10 cellular contexts compared by ENCODE assay signal in the genomic region with DNA sequence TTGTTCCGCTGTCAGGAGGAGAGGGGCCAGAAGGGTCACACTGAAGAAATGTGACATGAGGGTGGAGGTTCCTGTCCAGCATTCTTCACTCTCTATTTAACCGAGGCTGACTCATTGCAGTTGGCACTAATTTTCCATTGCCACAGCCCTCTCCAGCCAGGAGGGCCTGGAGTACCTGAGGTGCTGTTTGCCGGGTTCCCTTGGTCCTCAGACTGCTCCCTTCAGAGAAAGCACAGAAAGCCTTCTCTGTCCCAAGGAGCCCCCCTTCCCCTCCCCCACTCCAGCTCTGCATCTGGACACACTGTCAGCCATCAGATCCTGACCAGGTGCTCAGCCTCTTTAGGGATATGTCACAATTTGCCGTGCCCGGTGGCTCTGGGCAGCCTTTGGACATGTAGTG. TPM values are rescaled to one million over a fixed set of nuclear protein-coding genes. Genes with fewer than 3 reads are reported as not detected.
DNase-seq lines count a peak whose midpoint lies in the region; ATAC-seq, FAIRE-seq and TF ChIP-seq lines count a peak whose summit lies in the region.
"Had no signal": no experiment of that assay in that cellular context is flagged by ENCODE, and none has a peak within 500 bp of the region (broad histone marks: within the 10 kb centered on the region; RNA-seq: fewer than 3 reads in every experiment).

No MANE protein-coding gene starts in this region.

- no peak overlapping the region for H3K4me3 ChIP-seq in Panc1 (ENCODE audit: low read depth in 2 of 2, low read length in 2 of 2)
- no peak overlapping the region for H3K4me3 ChIP-seq in esophagus (ENCODE audit: low read depth in 1 of 2, low read length in 2 of 2)
- no peak overlapping the region for H3K4me3 ChIP-seq in mesenchymal stem cell (ENCODE audit: insufficient read depth in 1 of 2, low read depth in 1 of 2, low read length in 2 of 2)
- no peak overlapping the region for H3K4me3 ChIP-seq in transverse colon

- H3K27me3 ChIP-seq in Panc1 (ENCODE audit: control insufficient read depth, insufficient read depth, low read length): no peaks in the 10 kb centered on the region
- no peaks in the 10 kb centered on the region for H3K27me3 ChIP-seq in esophagus (ENCODE audit: control insufficient read depth in 1 of 2, insufficient read depth in 2 of 2, low read length in 2 of 2)
- no peaks in the 10 kb centered on the region for H3K27me3 ChIP-seq in mesenchymal stem cell (ENCODE audit: control insufficient read depth in 1 of 2, insufficient read depth in 1 of 2, low read length in 2 of 2)
- H3K27me3 ChIP-seq in transverse colon: no peaks in the 10 kb centered on the region

- H2AFZ ChIP-seq in mesenchymal stem cell (ENCODE audit: low read depth, low read length): no peak overlapping the region

- H3K23ac ChIP-seq in mesenchymal stem cell (ENCODE audit: low read length in 2 of 2): no peak overlapping the region

- H3K36me3 ChIP-seq in Panc1 (ENCODE audit: control insufficient read depth, insufficient read depth, low read length) (peaks cover 2% of the 10 kb centered on the region; the same call in 1 of the 2 replicates), esophagus (ENCODE audit: control insufficient read depth in 2 of 2, insufficient read depth in 2 of 2, low read length in 1 of 2) (peaks cover 0 to 3% of the 10 kb centered on the region in 2 donors), mesenchymal stem cell (ENCODE audit: control insufficient read depth in 1 of 2, insufficient read depth in 2 of 2, low read depth in 1 of 2, low read length in 2 of 2) (peaks cover 18 to 50% of the 10 kb centered on the region in 2 experiments), transverse colon (peaks cover 0 to 9% (median 2%) of the 10 kb centered on the region in 4 donors)

- no peak overlapping the region for H4K91ac ChIP-seq in mesenchymal stem cell (ENCODE audit: low read length)

- H3K9me3 ChIP-seq in Panc1 (ENCODE audit: control insufficient read depth, insufficient read depth, low read depth, low read length) (no peaks in the 10 kb centered on the region), esophagus (ENCODE audit: control insufficient read depth in 2 of 2, insufficient read depth in 1 of 2, low read depth in 1 of 2, low read length in 1 of 2) (no peaks in the 10 kb centered on the region), mesenchymal stem cell (ENCODE audit: control insufficient read depth, low read length) (no peaks in the 10 kb centered on the region), transverse colon (no peaks in the 10 kb centered on the region)

- H2BK5ac ChIP-seq in mesenchymal stem cell (ENCODE audit: low read depth, low read length, poor library complexity, severe bottlenecking): no peak overlapping the region

- peak; percentile 27 for ATAC-seq in Panc1
- ATAC-seq in HG02938 (IDR thresholded peaks at IDR 0.05; ENCODE audit: unreplicated experiment): no peak

- in situ Hi-C loops in Panc1 (cut with HindIII; ENCODE audit: low pct_unique_long_range_greater_than_20kb, low sequenced_read_pairs) (no loop called here), transverse colon (cut with MboI; ENCODE audit: low pct_ligation_motif_present in 1 of 4, low pct_unique_long_range_greater_than_20kb in 1 of 4, low sequenced_read_pairs in 3 of 4) (no loop called here)

- intact Hi-C loops in Panc1 (cut with micrococcal nuclease; ENCODE audit: unreplicated experiment): no loop called here
- intact Hi-C loops in transverse colon (cut with DNase I; ENCODE audit: low total_unique reads): loop anchor here (2.0 kb wide), 1 partner anchor 73 kb away; no protein-coding TSS in a partner anchor

- H2BK12ac ChIP-seq in mesenchymal stem cell (ENCODE audit: low read length in 2 of 2): no peak overlapping the region

- no peak overlapping the region for H3K4ac ChIP-seq in mesenchymal stem cell (ENCODE audit: low read depth in 1 of 2, low read length in 2 of 2)

- no peak overlapping the region for H3K4me2 ChIP-seq in mesenchymal stem cell (ENCODE audit: low read length, poor library complexity, severe bottlenecking)

- POLR2A ChIA-PET in Panc1 (lab: Charles Lee): no interaction called here

- BruUV-seq in Panc1 (replicated peaks; lab: Mats Ljungman, UMichigan): no TSS peak

- peak overlapping the region; percentile 19 for H3K9ac ChIP-seq in mesenchymal stem cell (ENCODE audit: low read length)

- peak overlapping the region; percentile 93 for H3K27ac ChIP-seq in Panc1 (ENCODE audit: low read length)
- H3K27ac ChIP-seq in esophagus (ENCODE audit: low read depth in 2 of 2, low read length in 1 of 2): peak overlapping the region; percentile 70 to 71
- no peak overlapping the region for H3K27ac ChIP-seq in mesenchymal stem cell (ENCODE audit: low read length, poor library complexity, severe bottlenecking)
- H3K27ac ChIP-seq in transverse colon: peak overlapping the region; percentile 81 to 87 (median 86)

- H2AK5ac ChIP-seq in mesenchymal stem cell (ENCODE audit: low read length, severe bottlenecking): no peak overlapping the region

- H4K8ac ChIP-seq in mesenchymal stem cell (ENCODE audit: low read length): peak overlapping the region; percentile 14

- WGBS in esophagus, 2 donors: 64% methylated on average over 4 to 5 of the region's 5 CpGs
- 83% methylated on average over 5 of the region's 5 CpGs for WGBS in mesenchymal stem cell
- 72% methylated on average over 4 of the region's 5 CpGs; no CpG with 5 or more reads in 1 of the 2 donors for WGBS in transverse colon (ENCODE audit: low coverage in 1 of 2), 2 donors

- H3K18ac ChIP-seq in mesenchymal stem cell (ENCODE audit: low read depth in 1 of 2, low read length in 2 of 2): no peak overlapping the region

- H3K14ac ChIP-seq in mesenchymal stem cell (ENCODE audit: low read length in 2 of 2): no peak overlapping the region

- H3K4me1 ChIP-seq in Panc1 (ENCODE audit: control insufficient read depth, insufficient read depth, low read length) (peaks cover 92% of the 10 kb centered on the region), esophagus (ENCODE audit: control insufficient read depth in 2 of 2, insufficient read depth in 2 of 2, low read length in 1 of 2) (peaks cover 4 to 10% of the 10 kb centered on the region in 2 donors), mesenchymal stem cell (ENCODE audit: control insufficient read depth, insufficient read depth, low read depth, low read length) (peaks cover 16% of the 10 kb centered on the region), transverse colon (peaks cover 14 to 52% (median 42%) of the 10 kb centered on the region in 4 donors)

- no peak overlapping the region for H2BK120ac ChIP-seq in mesenchymal stem cell (ENCODE audit: low read depth, low read length)

- TF ChIP-seq POLR2A in transverse colon (IDR thresholded peaks at IDR 0.05): no peak

- peaks cover 17% of the 10 kb centered on the region for H3K79me1 ChIP-seq in mesenchymal stem cell (replicated peaks; ENCODE audit: low read length, poor library complexity, severe bottlenecking)

- DNase-seq in Panc1 (ENCODE audit: low read depth, low spot score): peak; percentile 68
- no peak for DNase-seq in mesenchymal stem cell
- no peak for DNase-seq in transverse colon
- DNase-seq in GM19239 (ENCODE audit: insufficient read length, low spot score): no peak
- DNase-seq in stimulated activated CD4-positive, alpha-beta T cell treated with anti-CD3 and anti-CD28 coated beads, Interleukin-15, amount 100 ng/mL, for 24 hours: no peak
- DNase-seq: endodermal cell, NCI-H1436 had no signal

- FAIRE-seq in GM19239 (lab: Jason Lieb, UNC): no peak
- FAIRE-seq: islet of Langerhans had no signal

- H2BK15ac ChIP-seq in mesenchymal stem cell (ENCODE audit: low read depth, poor library complexity, severe bottlenecking): no peak overlapping the region

- CTCF ChIA-PET in Panc1 (lab: Charles Lee): interaction anchor here (0.7 kb wide), 1 partner anchor 11 kb away, joined by 3 read pairs; no protein-coding TSS in a partner anchor

- no peak for TF ChIP-seq CTCF in Panc1 (IDR thresholded peaks at IDR 0.05)
- no peak for TF ChIP-seq CTCF in transverse colon (IDR thresholded peaks at IDR 0.05)

- no peak for TF ChIP-seq EP300 in transverse colon (IDR thresholded peaks at IDR 0.05; ENCODE audit: low read depth)

RNA-seq across cellular contexts. Expression of gene C11orf91, which starts 3.1 kb away (rescaled TPM):
- total RNA-seq in Panc1 (2021; ENCODE audit: unreplicated experiment) (1.3 TPM), transverse colon (not detected)
- not detected for polyA plus RNA-seq in Panc1 (2012; ENCODE audit: insufficient read length)
- polyA plus RNA-seq in esophagus: under 1 TPM; 0.21 to 0.51 TPM
- polyA plus RNA-seq in mesenchymal stem cell (2013, experiment 1 of 2): not detected
- 0.07 TPM for polyA plus RNA-seq in mesenchymal stem cell (2013, experiment 2 of 2)

RNA-seq across cellular contexts. Expression of gene CD59, which starts 32.5 kb away (rescaled TPM):
- total RNA-seq in Panc1 (2021; ENCODE audit: unreplicated experiment) (736 TPM), transverse colon (100 to 1,000 TPM in 3 of 4 donors, 10 to 100 TPM in 1; 64.7 to 213 (median 170) TPM)
- 456 TPM for polyA plus RNA-seq in Panc1 (2012; ENCODE audit: insufficient read length)
- polyA plus RNA-seq in esophagus: 100 to 1,000 TPM; 328 to 334 TPM
- 391 TPM for polyA plus RNA-seq in mesenchymal stem cell (2013, experiment 1 of 2)
- polyA plus RNA-seq in mesenchymal stem cell (2013, experiment 2 of 2): 399 TPM
